ENCODE assay signal across 18 cellular contexts in genomic region chr5:142149363-142149762, GRCh38.
"Had no signal": no experiment of that assay in that cellular context is flagged by ENCODE, and none has a peak within 500 bp of the region (broad histone marks: within the 10 kb centered on the region; RNA-seq: fewer than 3 reads in every experiment).

No MANE protein-coding gene starts in this region.

- H3K9me3 Mint-ChIP-seq: activated B cell treated with CpG ODN at 0.5 μM for 24 hours; activated CD4-positive, alpha-beta memory T cell treated with anti-CD3 and anti-CD28 coated beads, Interleukin-2, amount 10 ng/mL, durations not matched to agents 7 days and 5 days; activated naive CD4-positive, alpha-beta T cell treated with anti-CD3 and anti-CD28 coated beads, Interleukin-2, amount 50 U/mL, for 24 hours; activated T-cell treated with anti-CD3 and anti-CD28 coated beads, Interleukin-2, amount 50 U/mL, for 4 hours; dendritic cell treated with granulocyte-macrophage colony-stimulating factor and Interleukin-4, amounts not matched to agents 40 ng/mL and 50 ng/mL, for 4 days; immature natural killer cell; naive thymus-derived CD8-positive, alpha-beta T cell had no signal

- H3K4me3 ChIP-seq: heart right ventricle, lower lobe of right lung, prostate gland, right atrium auricular region, tibial artery had no signal

- DNase-seq: activated B cell treated with CpG ODN at 0.5 μM for 24 hours; activated CD4-positive, alpha-beta memory T cell treated with anti-CD3 and anti-CD28 coated beads, Interleukin-2, amount 10 ng/mL, durations not matched to agents 7 days and 5 days; activated CD4-positive, alpha-beta T cell treated with anti-CD3 and anti-CD28 coated beads for 4 hours; activated gamma-delta T cell; activated T-cell treated with anti-CD3 and anti-CD28 coated beads, Interleukin-2, amount 50 U/mL, for 4 hours; effector CD8-positive, alpha-beta T cell; heart right ventricle; immature natural killer cell; lower lobe of right lung; naive thymus-derived CD8-positive, alpha-beta T cell; stimulated activated naive CD8-positive, alpha-beta T cell treated with anti-CD3 and anti-CD28 coated beads, Interleukin-15, Interleukin-2, amounts not matched to agents 100 U/mL and 50 U/mL, for 24 hours; substantia nigra; tibial artery had no signal

- H3K4me3 Mint-ChIP-seq: activated B cell treated with CpG ODN at 0.5 μM for 24 hours; activated CD4-positive, alpha-beta memory T cell treated with anti-CD3 and anti-CD28 coated beads, Interleukin-2, amount 10 ng/mL, durations not matched to agents 7 days and 5 days; activated naive CD4-positive, alpha-beta T cell treated with anti-CD3 and anti-CD28 coated beads, Interleukin-2, amount 50 U/mL, for 24 hours; activated T-cell treated with anti-CD3 and anti-CD28 coated beads, Interleukin-2, amount 50 U/mL, for 4 hours; dendritic cell treated with granulocyte-macrophage colony-stimulating factor and Interleukin-4, amounts not matched to agents 40 ng/mL and 50 ng/mL, for 4 days; immature natural killer cell had no signal

- H3K9me3 ChIP-seq: lower lobe of right lung, prostate gland, right atrium auricular region, tibial artery had no signal

- H3K27ac Mint-ChIP-seq: activated B cell treated with CpG ODN at 0.5 μM for 24 hours; activated CD4-positive, alpha-beta memory T cell treated with anti-CD3 and anti-CD28 coated beads, Interleukin-2, amount 10 ng/mL, durations not matched to agents 7 days and 5 days; activated naive CD4-positive, alpha-beta T cell treated with anti-CD3 and anti-CD28 coated beads, Interleukin-2, amount 50 U/mL, for 24 hours; dendritic cell treated with granulocyte-macrophage colony-stimulating factor and Interleukin-4, amounts not matched to agents 40 ng/mL and 50 ng/mL, for 4 days; immature natural killer cell had no signal

- H3K27me3 Mint-ChIP-seq: activated B cell treated with CpG ODN at 0.5 μM for 24 hours; activated CD4-positive, alpha-beta memory T cell treated with anti-CD3 and anti-CD28 coated beads, Interleukin-2, amount 10 ng/mL, durations not matched to agents 7 days and 5 days; activated naive CD4-positive, alpha-beta T cell treated with anti-CD3 and anti-CD28 coated beads, Interleukin-2, amount 50 U/mL, for 24 hours; dendritic cell treated with granulocyte-macrophage colony-stimulating factor and Interleukin-4, amounts not matched to agents 40 ng/mL and 50 ng/mL, for 4 days; naive thymus-derived CD8-positive, alpha-beta T cell had no signal

- ATAC-seq: activated T-cell treated with anti-CD3 and anti-CD28 coated beads, Interleukin-2, amount 50 U/mL, for 4 hours; esophagus mucosa; lower lobe of right lung; naive thymus-derived CD8-positive, alpha-beta T cell; stimulated activated naive CD8-positive, alpha-beta T cell treated with anti-CD3 and anti-CD28 coated beads, Interleukin-15, Interleukin-2, amounts not matched to agents 100 U/mL and 50 U/mL, for 24 hours had no signal

- H3K4me1 ChIP-seq: lower lobe of right lung, prostate gland had no signal

- H3K4me1 Mint-ChIP-seq: activated B cell treated with CpG ODN at 0.5 μM for 24 hours; activated CD4-positive, alpha-beta memory T cell treated with anti-CD3 and anti-CD28 coated beads, Interleukin-2, amount 10 ng/mL, durations not matched to agents 7 days and 5 days; immature natural killer cell had no signal

- H3K27ac ChIP-seq: heart right ventricle, lower lobe of right lung, prostate gland, right atrium auricular region, tibial artery had no signal

- H3K36me3 ChIP-seq: prostate gland had no signal

- H3K27me3 ChIP-seq: heart right ventricle, right atrium auricular region, tibial artery had no signal
